ENCODE assay signal across 12 cellular contexts in the genomic region with DNA sequence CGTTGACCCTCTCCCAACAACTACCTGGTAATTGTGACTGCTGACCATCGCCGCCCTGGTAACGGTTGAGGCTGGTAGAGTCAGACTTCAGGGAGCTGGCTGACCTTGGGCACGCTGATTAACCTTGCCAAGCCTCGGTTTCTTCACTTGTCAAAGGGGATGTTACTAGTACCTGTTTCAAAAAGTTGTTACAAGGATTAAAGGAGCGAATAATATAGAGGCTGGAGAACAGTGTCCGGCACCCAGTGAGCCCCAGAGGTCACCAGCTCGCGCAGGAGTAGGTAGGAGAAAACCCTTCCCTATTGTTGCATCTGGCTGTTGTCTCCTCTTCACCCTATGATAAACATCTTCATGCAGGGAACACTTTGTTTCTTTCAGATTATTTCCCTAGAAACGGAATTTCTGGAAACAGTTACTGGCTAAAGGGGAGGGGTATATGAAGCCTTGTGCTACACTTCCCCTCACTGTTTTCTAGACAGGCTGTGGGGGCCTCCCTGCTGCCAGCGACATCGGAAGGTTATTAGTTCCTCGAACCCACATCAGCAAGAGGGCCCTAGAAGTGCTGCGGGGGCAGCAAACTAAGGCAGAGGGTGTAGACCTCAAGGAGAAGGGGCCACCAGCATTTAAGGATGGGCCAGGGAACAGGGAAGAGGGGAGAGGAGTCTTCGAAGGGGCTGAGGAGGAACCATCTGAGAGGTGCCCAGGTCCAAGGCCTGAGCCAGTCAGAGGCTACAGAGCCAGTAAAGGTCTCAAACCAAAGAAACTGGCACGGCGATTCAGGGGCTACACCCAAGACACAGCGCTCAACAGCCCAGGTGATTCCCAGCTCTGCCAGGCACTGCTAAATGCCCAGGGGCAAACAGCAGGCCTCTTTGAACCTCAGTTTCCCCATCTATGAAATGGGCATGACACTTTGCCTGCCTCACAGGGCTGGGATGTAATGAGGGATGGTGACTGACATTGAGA. TPM values are rescaled to one million over a fixed set of nuclear protein-coding genes. Genes with fewer than 3 reads are reported as not detected.
DNase-seq lines count a peak whose midpoint lies in the region; ATAC-seq, FAIRE-seq and TF ChIP-seq lines count a peak whose summit lies in the region.
"Had no signal": no experiment of that assay in that cellular context is flagged by ENCODE, and none has a peak within 500 bp of the region (broad histone marks: within the 10 kb centered on the region; RNA-seq: fewer than 3 reads in every experiment).

No MANE protein-coding gene starts in this region.

- TF ChIP-seq POLR2A in stomach (IDR thresholded peaks at IDR 0.05) (no peak), body of pancreas (IDR thresholded peaks at IDR 0.05) (no peak)

- no peaks in the 10 kb centered on the region for H3K9me3 Mint-ChIP-seq in T-helper 2 cell treated with Interferon-gamma antibody and Interleukin-4, amounts not matched to agents 5 μg/mL and 100 μg/mL, for 36 hours
- no peaks in the 10 kb centered on the region for H3K9me3 Mint-ChIP-seq in activated T-helper 17 cell treated with anti-CD3 and anti-CD28 coated beads, Interleukin-2, amount 50 U/mL, for 72 hours

- no peak overlapping the region for H3K27ac ChIP-seq in kidney (ENCODE audit: low read depth in 2 of 2, low read length in 2 of 2)
- peak overlapping the region in 4 of 5 donors; percentile 51 to 74 (median 64) for H3K27ac ChIP-seq in stomach
- H3K27ac ChIP-seq in body of pancreas = peak overlapping the region in 1 of 4 donors; percentile 17
- H3K27ac ChIP-seq: breast epithelium had no signal

- peak overlapping the region; percentile 62 for H3K27ac Mint-ChIP-seq in T-helper 2 cell treated with Interferon-gamma antibody and Interleukin-4, amounts not matched to agents 5 μg/mL and 100 μg/mL, for 36 hours
- H3K27ac Mint-ChIP-seq in activated T-helper 17 cell treated with anti-CD3 and anti-CD28 coated beads, Interleukin-2, amount 50 U/mL, for 72 hours = peak overlapping the region; percentile 91

- H3K9me3 ChIP-seq in kidney (ENCODE audit: control insufficient read depth in 1 of 2, low read length in 2 of 2) (no peaks in the 10 kb centered on the region), stomach (no peaks in the 10 kb centered on the region), body of pancreas (no peaks in the 10 kb centered on the region)
- H3K9me3 ChIP-seq: breast epithelium, Peyer's patch had no signal

- FAIRE-seq in kidney (lab: Jason Lieb, UNC) = no peak
- FAIRE-seq: A204.1 had no signal

- ATAC-seq in activated T-helper 17 cell treated with anti-CD3 and anti-CD28 coated beads, Interleukin-2, amount 50 U/mL, for 72 hours (replicated peaks) = peak; percentile 5
- no peak for ATAC-seq in body of pancreas

- no peak overlapping the region for H3K9ac ChIP-seq in kidney (ENCODE audit: low read length in 2 of 2)

- no peak overlapping the region for H3K4me3 ChIP-seq in kidney (ENCODE audit: low read length in 2 of 2)
- H3K4me3 ChIP-seq in stomach = no peak overlapping the region
- H3K4me3 ChIP-seq in body of pancreas = no peak overlapping the region
- H3K4me3 ChIP-seq: breast epithelium, Peyer's patch had no signal

- DNase-seq in T-helper 2 cell treated with Interferon-gamma antibody and Interleukin-4, amounts not matched to agents 5 μg/mL and 100 μg/mL, for 36 hours (ENCODE audit: low spot score) = no peak
- DNase-seq in T-helper 2 cell (no peak), kidney (peak; percentile 37), stomach (no peak), body of pancreas (no peak), glomerular visceral epithelial cell (ENCODE audit: extremely low spot score) (no peak), NCI-H2171 (lab: John Stamatoyannopoulos, UW) (no peak)

- intact Hi-C loops in kidney (cut with DNase I) (no loop called here), stomach (cut with DNase I; ENCODE audit: low total_unique reads) (no loop called here), body of pancreas (cut with DNase I) (no loop called here)

- no peaks in the 10 kb centered on the region for H3K27me3 ChIP-seq in stomach
- H3K27me3 ChIP-seq in body of pancreas = no peaks in the 10 kb centered on the region
- H3K27me3 ChIP-seq: Peyer's patch had no signal

- 83 to 89% (median 86%) methylated on average over 16 to 19 of the region's 19 CpGs for WGBS in stomach, 5 donors
- 79 to 87% methylated on average over 19 of the region's 19 CpGs for WGBS in body of pancreas, 2 donors

- peak overlapping the region; percentile 68 for H3K4me3 Mint-ChIP-seq in T-helper 2 cell treated with Interferon-gamma antibody and Interleukin-4, amounts not matched to agents 5 μg/mL and 100 μg/mL, for 36 hours
- H3K4me3 Mint-ChIP-seq in activated T-helper 17 cell treated with anti-CD3 and anti-CD28 coated beads, Interleukin-2, amount 50 U/mL, for 72 hours = peak overlapping the region; percentile 71

- peaks cover 29% of the 10 kb centered on the region for H3K36me3 Mint-ChIP-seq in T-helper 2 cell treated with Interferon-gamma antibody and Interleukin-4, amounts not matched to agents 5 μg/mL and 100 μg/mL, for 36 hours (ENCODE audit: low read depth)
- H3K36me3 Mint-ChIP-seq in activated T-helper 17 cell treated with anti-CD3 and anti-CD28 coated beads, Interleukin-2, amount 50 U/mL, for 72 hours (ENCODE audit: low read depth) = no peaks in the 10 kb centered on the region

- no peaks in the 10 kb centered on the region for H3K36me3 ChIP-seq in kidney (ENCODE audit: control insufficient read depth in 1 of 2, insufficient read depth in 2 of 2, low read length in 2 of 2)
- H3K36me3 ChIP-seq in stomach = peaks cover 0 to 8% (median 0%) of the 10 kb centered on the region in 4 donors
- H3K36me3 ChIP-seq in body of pancreas (replicated peaks in 1 of 2; ENCODE audit: insufficient read depth in 1 of 2, low read depth in 2 of 2) = no peaks in the 10 kb centered on the region
- H3K36me3 ChIP-seq: breast epithelium, Peyer's patch had no signal

- no peak for TF ChIP-seq EP300 in stomach (IDR thresholded peaks at IDR 0.05)

- peaks cover 40% of the 10 kb centered on the region for H3K4me1 Mint-ChIP-seq in T-helper 2 cell treated with Interferon-gamma antibody and Interleukin-4, amounts not matched to agents 5 μg/mL and 100 μg/mL, for 36 hours (ENCODE audit: low read depth)
- peaks cover 8% of the 10 kb centered on the region for H3K4me1 Mint-ChIP-seq in activated T-helper 17 cell treated with anti-CD3 and anti-CD28 coated beads, Interleukin-2, amount 50 U/mL, for 72 hours

- no peak for TF ChIP-seq CTCF in kidney (IDR thresholded peaks at IDR 0.05; ENCODE audit: borderline replicate concordance, extremely low read depth, insufficient read depth)
- no peak for TF ChIP-seq CTCF in stomach (IDR thresholded peaks at IDR 0.05)
- no peak for TF ChIP-seq CTCF in body of pancreas (IDR thresholded peaks at IDR 0.05)

- H3K4me1 ChIP-seq in kidney (ENCODE audit: control insufficient read depth in 1 of 2, insufficient read depth in 1 of 2, low read depth in 1 of 2, low read length in 2 of 2) (no peaks in the 10 kb centered on the region), stomach (peaks cover 0 to 57% (median 12%) of the 10 kb centered on the region in 4 donors), body of pancreas (no peaks in the 10 kb centered on the region)
- H3K4me1 ChIP-seq: breast epithelium had no signal

- no peaks in the 10 kb centered on the region for H3K27me3 Mint-ChIP-seq in T-helper 2 cell treated with Interferon-gamma antibody and Interleukin-4, amounts not matched to agents 5 μg/mL and 100 μg/mL, for 36 hours (ENCODE audit: low read depth)
- H3K27me3 Mint-ChIP-seq in activated T-helper 17 cell treated with anti-CD3 and anti-CD28 coated beads, Interleukin-2, amount 50 U/mL, for 72 hours = no peaks in the 10 kb centered on the region

RNA-seq across cellular contexts. Expression of gene HRH2, which starts 37.6 kb away (rescaled TPM):
- 1 to 10 TPM; 3.3 to 4.0 TPM for total RNA-seq in activated T-helper 17 cell treated with anti-CD3 and anti-CD28 coated beads, Interleukin-2, amount 50 U/mL, for 72 hours
- 10.6 TPM for total RNA-seq in kidney
- polyA plus RNA-seq in kidney (ENCODE audit: insufficient read depth, low read depth, low replicate concordance) = 1.9 TPM
- 10 to 100 TPM in 2 of 5 donors, 1 to 10 TPM in 1, under 1 TPM in 2; 0.58 to 44.6 (median 5.0) TPM for total RNA-seq in stomach
- 10 to 100 TPM in 1 of 3 donors, 1 to 10 TPM in 2; 4.0 to 11.3 (median 4.3) TPM for polyA plus RNA-seq in stomach
- total RNA-seq in body of pancreas = under 1 TPM in 1 of 2 donors, not detected in 1; 0.78 TPM
- total RNA-seq: lung microvascular endothelial cell had no signal

Comparison
In these comparisons a context has a peak if more than half of its experiments do, and no peak if none do; other contexts are left out.
1. H3K27ac ChIP-seq: peak in stomach (4 of 5); none in kidney (0 of 2).